Comparison of ENCODE assay signal across 8 cellular contexts in the genomic region with DNA sequence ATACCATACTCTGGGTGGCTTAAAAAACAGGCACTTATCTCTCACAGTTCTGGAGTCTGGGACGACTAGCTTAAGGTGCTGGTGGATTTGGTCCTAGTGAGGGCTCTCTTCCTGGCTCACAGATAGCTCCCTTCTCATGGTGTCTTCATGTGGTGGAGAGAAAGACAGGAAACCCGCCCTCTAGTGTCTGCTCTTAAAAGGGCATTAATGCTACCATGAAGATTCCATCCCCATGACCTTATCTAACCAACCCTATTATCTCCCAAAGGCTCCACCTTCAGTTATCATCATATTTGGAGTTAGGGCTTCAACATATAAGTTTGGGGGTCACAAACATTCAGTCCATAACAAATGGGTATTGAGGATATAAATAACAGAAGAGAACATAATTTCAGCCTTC.
DNase-seq lines count a peak whose midpoint lies in the region; ATAC-seq, FAIRE-seq and TF ChIP-seq lines count a peak whose summit lies in the region.

No MANE protein-coding gene starts in this region.

- DNase-seq in heart left ventricle (no peak), Right ventricle myocardium inferior (ENCODE audit: missing footprints) (no peak), HT1080 (ENCODE audit: low read depth) (peak; percentile 42), astrocyte of the spinal cord (ENCODE audit: low read depth, low spot score) (no peak), pancreas (no peak), retina (no peak), GOT3 (lab: John Stamatoyannopoulos, UW) (no peak)

- H3K36me3 ChIP-seq in heart left ventricle (no peaks in the 10 kb centered on the region), pancreas (no peaks in the 10 kb centered on the region)

- intact Hi-C loops in heart left ventricle (cut with DNase I), result loop anchor here in 3 of 10 donors (5.0 to 10.0 kb wide), 3 partner anchors 205 to 583 kb away; no protein-coding TSS in a partner anchor
- intact Hi-C loops in Right ventricle myocardium inferior (cut with DNase I), result loop anchor here (2.0 to 10.0 kb wide), 2 partner anchors 211 to 245 kb away; no protein-coding TSS in a partner anchor
- intact Hi-C loops in pancreas (cut with DNase I), result no loop called here

- in situ Hi-C loops in astrocyte of the spinal cord (cut with HindIII; ENCODE audit: low sequenced_read_pairs), result no loop called here

- no peak overlapping the region for H3K27ac ChIP-seq in heart left ventricle
- H3K27ac ChIP-seq in pancreas, result no peak overlapping the region

- H3K9me3 ChIP-seq in heart left ventricle (no peaks in the 10 kb centered on the region), pancreas (no peaks in the 10 kb centered on the region)

- no peak for ATAC-seq in heart left ventricle
- ATAC-seq in Right ventricle myocardium inferior, result no peak
- peak in 3 of 4 donors; percentile 29 to 74 (median 67) for ATAC-seq in pancreas
- no peak for ATAC-seq in HG03097 (IDR thresholded peaks at IDR 0.05; ENCODE audit: low FRiP score, unreplicated experiment)

- no peak for FAIRE-seq in pancreas (lab: Jason Lieb, UNC)

- TF ChIP-seq CTCF in heart left ventricle (IDR thresholded peaks at IDR 0.05) (peak in 10 of 12 donors; percentile 14 to 46 (median 36)), astrocyte of the spinal cord (IDR thresholded peaks at IDR 0.05; ENCODE audit: low read depth, low read length) (peak; percentile 43), pancreas (IDR thresholded peaks at IDR 0.05) (peak in 3 of 4 donors; percentile 17 to 45 (median 21))

- H3K4me1 ChIP-seq in heart left ventricle, result no peaks in the 10 kb centered on the region
- H3K4me1 ChIP-seq in pancreas, result no peaks in the 10 kb centered on the region

- H3K27me3 ChIP-seq in heart left ventricle (no peaks in the 10 kb centered on the region), pancreas (no peaks in the 10 kb centered on the region)

- WGBS in heart left ventricle, 4 donors, result 0 to 13% (median 4%) methylated on average over 2 of the region's 2 CpGs
- 30 to 33% methylated on average over 2 of the region's 2 CpGs for WGBS in pancreas, 2 donors

- H3K4me3 ChIP-seq in heart left ventricle (no peak overlapping the region), astrocyte of the spinal cord (ENCODE audit: low read depth, low read length) (no peak overlapping the region), pancreas (no peak overlapping the region)

- no peak for TF ChIP-seq POLR2A in heart left ventricle (IDR thresholded peaks at IDR 0.05)

Comparison
In these comparisons a context has a peak if more than half of its experiments do, and no peak if none do; other contexts are left out.
1. ATAC-seq: peak in pancreas (3 of 4); none in heart left ventricle (0 of 4), Right ventricle myocardium inferior (single experiment) and HG03097 (single experiment).
2. Peak in every context shown above with its lines, with median percentiles within 50 percentile points of each other: CTCF ChIP-seq.